In genomic region chr7:73439305-73439704, GRCh38 we compare ENCODE assay signal across 2 cellular contexts.
A peak's percentile ranks its signal among the peaks of the same experiment; 100 is the strongest.
TF ChIP-seq lines count a peak whose summit lies in the region.

No MANE protein-coding gene starts in this region.

TF ChIP-seq in HepG2, 621 proteins besides CTCF, POLR2A, EP300 and RAD21 (continues in another document):
- TF ChIP-seq ISL2 (CRISPR knock-in tag; IDR thresholded peaks at IDR 0.05) (no peak), FOXP4 (CRISPR knock-in tag; IDR thresholded peaks at IDR 0.05) (no peak), ZNF496 (CRISPR knock-in tag; IDR thresholded peaks at IDR 0.05; ENCODE audit: insufficient replicate concordance) (no peak), CENPT (CRISPR knock-in tag; IDR thresholded peaks at IDR 0.05; ENCODE audit: low read depth) (no peak), RFX5 (IDR thresholded peaks at IDR 0.05; ENCODE audit: low read depth, low read length) (peak; percentile 71), ZBTB1 (CRISPR knock-in tag; IDR thresholded peaks at IDR 0.05; ENCODE audit: borderline replicate concordance) (no peak), NPAS2 (CRISPR knock-in tag; IDR thresholded peaks at IDR 0.05; ENCODE audit: borderline replicate concordance) (no peak), SPEN (CRISPR knock-in tag; IDR thresholded peaks at IDR 0.05; ENCODE audit: low read depth) (no peak), CREB1 (IDR thresholded peaks at IDR 0.05) (no peak), CREB1 (CRISPR knock-in tag; IDR thresholded peaks at IDR 0.05) (no peak), NFYC (CRISPR knock-in tag; IDR thresholded peaks at IDR 0.05) (no peak), ARID4A (CRISPR knock-in tag; IDR thresholded peaks at IDR 0.05; ENCODE audit: borderline replicate concordance) (no peak), RARA (CRISPR knock-in tag; IDR thresholded peaks at IDR 0.05) (no peak), ZNF552 (CRISPR knock-in tag; IDR thresholded peaks at IDR 0.05; ENCODE audit: borderline replicate concordance) (no peak), RBM22 (optimal IDR thresholded peaks at IDR 0.05; ENCODE audit: low read length) (peak; percentile 59), RELA (CRISPR knock-in tag; IDR thresholded peaks at IDR 0.05) (no peak), ZNF510 (CRISPR knock-in tag; IDR thresholded peaks at IDR 0.05; ENCODE audit: low read depth) (no peak), ZFP36 (IDR thresholded peaks at IDR 0.05; ENCODE audit: borderline replicate concordance, low read depth, low read length, partially characterized antibody) (no peak)

TF ChIP-seq in IMR-90, 13 proteins besides CTCF, POLR2A, EP300 and RAD21:
- no peak for TF ChIP-seq NFE2L2 (IDR thresholded peaks at IDR 0.05; ENCODE audit: low read depth, low read length)
- TF ChIP-seq CEBPB (IDR thresholded peaks at IDR 0.05; ENCODE audit: low read depth, low read length): no peak
- no peak for TF ChIP-seq ELK1 (IDR thresholded peaks at IDR 0.05; ENCODE audit: borderline replicate concordance, low read depth, low read length)
- TF ChIP-seq RCOR1 (IDR thresholded peaks at IDR 0.05; ENCODE audit: insufficient replicate concordance, low read length): no peak
- no peak for TF ChIP-seq MAFK (IDR thresholded peaks at IDR 0.05; ENCODE audit: low read depth, low read length)
- TF ChIP-seq MXI1 (IDR thresholded peaks at IDR 0.05; ENCODE audit: borderline replicate concordance, low read depth, low read length): no peak
- TF ChIP-seq USF2 (IDR thresholded peaks at IDR 0.05; ENCODE audit: low read depth, low read length): no peak
- TF ChIP-seq BHLHE40 (IDR thresholded peaks at IDR 0.05; ENCODE audit: low read depth, low read length): no peak
- TF ChIP-seq CHD1 (IDR thresholded peaks at IDR 0.05; ENCODE audit: low read depth, low read length): no peak
- TF ChIP-seq MAZ (IDR thresholded peaks at IDR 0.05; ENCODE audit: borderline replicate concordance, low read depth, low read length): no peak
- TF ChIP-seq SMC3 (IDR thresholded peaks at IDR 0.05; ENCODE audit: low read depth, low read length): no peak
- TF ChIP-seq FOS (IDR thresholded peaks at IDR 0.05; ENCODE audit: low read depth, low read length): no peak
- no peak for TF ChIP-seq RFX5 (IDR thresholded peaks at IDR 0.05; ENCODE audit: low read depth, low read length)
